ENCODE assay signal across 1 cellular context in the genomic region with DNA sequence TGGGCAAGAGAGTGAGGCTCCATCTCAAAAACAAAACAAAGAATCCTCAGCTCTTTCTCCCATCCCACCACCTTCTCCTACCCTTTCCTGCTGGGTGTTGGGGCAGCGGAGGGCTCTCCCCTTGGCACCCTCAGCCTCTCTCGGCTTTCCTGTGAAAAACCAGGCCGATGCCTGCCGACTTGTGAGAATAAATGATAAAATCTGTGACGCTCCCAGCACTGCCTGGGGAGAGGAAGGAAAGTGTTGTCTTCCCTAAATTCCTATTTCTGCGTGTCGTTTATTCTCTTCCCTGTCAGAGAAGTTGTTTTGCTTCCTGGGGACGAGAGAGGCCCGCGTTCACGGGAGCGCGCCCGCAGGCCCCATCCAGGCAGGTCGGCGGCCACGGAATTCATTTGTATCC.
A peak's percentile ranks its signal among the peaks of the same experiment; 100 is the strongest.
TF ChIP-seq lines count a peak whose summit lies in the region.

No MANE protein-coding gene starts in this region.

TF ChIP-seq in K562, 482 proteins besides CTCF, POLR2A, EP300 and RAD21:
- TF ChIP-seq, protein P1, sequence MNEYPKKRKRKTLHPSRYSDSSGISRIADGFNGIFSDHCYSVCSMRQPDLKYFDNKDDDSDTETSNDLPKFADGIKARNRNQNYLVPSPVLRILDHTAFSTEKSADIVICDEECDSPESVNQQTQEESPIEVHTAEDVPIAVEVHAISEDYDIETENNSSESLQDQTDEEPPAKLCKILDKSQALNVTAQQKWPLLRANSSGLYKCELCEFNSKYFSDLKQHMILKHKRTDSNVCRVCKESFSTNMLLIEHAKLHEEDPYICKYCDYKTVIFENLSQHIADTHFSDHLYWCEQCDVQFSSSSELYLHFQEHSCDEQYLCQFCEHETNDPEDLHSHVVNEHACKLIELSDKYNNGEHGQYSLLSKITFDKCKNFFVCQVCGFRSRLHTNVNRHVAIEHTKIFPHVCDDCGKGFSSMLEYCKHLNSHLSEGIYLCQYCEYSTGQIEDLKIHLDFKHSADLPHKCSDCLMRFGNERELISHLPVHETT (CRISPR knock-in tag; conservative IDR thresholded peaks at IDR 0.05 in 1 of 2, IDR thresholded peaks at IDR 0.05 in 1 of 2): no peak
- TF ChIP-seq ZFX (CRISPR knock-in tag; IDR thresholded peaks at IDR 0.05): peak; percentile 36; the same call in 1 of the 2 replicates
- no peak for TF ChIP-seq SAFB (IDR thresholded peaks at IDR 0.05; ENCODE audit: borderline replicate concordance, low read depth, low read length)
- no peak for TF ChIP-seq RBM25 (IDR thresholded peaks at IDR 0.05; ENCODE audit: low read depth, low read length, severe bottlenecking)
- TF ChIP-seq, protein P2, sequence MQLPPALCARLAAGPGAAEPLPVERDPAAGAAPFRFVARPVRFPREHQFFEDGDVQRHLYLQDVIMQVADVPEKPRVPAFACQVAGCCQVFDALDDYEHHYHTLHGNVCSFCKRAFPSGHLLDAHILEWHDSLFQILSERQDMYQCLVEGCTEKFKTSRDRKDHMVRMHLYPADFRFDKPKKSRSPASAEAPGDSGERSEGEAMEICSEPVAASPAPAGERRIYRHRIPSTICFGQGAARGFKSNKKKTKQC (CRISPR knock-in tag; IDR thresholded peaks at IDR 0.05): 0 out of 2 replicates have a peak, but pooled peaks have one; percentile 17
- no peak for TF ChIP-seq FOXA1 (IDR thresholded peaks at IDR 0.05; ENCODE audit: borderline replicate concordance)
- no peak for TF ChIP-seq PYGO2 (tag; IDR thresholded peaks at IDR 0.05)
- no peak for TF ChIP-seq SMAD3 (CRISPR knock-in tag; conservative IDR thresholded peaks at IDR 0.05)
